Comparison of ENCODE assay signal across 12 cellular contexts in genomic region chr10:59674211-59674836, GRCh38. TPM values are rescaled to one million over a fixed set of nuclear protein-coding genes. Genes with fewer than 3 reads are reported as not detected.
DNase-seq lines count a peak whose midpoint lies in the region; ATAC-seq and TF ChIP-seq lines count a peak whose summit lies in the region.
"Had no signal": no experiment of that assay in that cellular context is flagged by ENCODE, and none has a peak within 500 bp of the region (broad histone marks: within the 10 kb centered on the region; RNA-seq: fewer than 3 reads in every experiment).

No MANE protein-coding gene starts in this region.

- H3K36me3 ChIP-seq in left lung: no peaks in the 10 kb centered on the region
- H3K36me3 ChIP-seq: stomach had no signal

- H3K9me3 Mint-ChIP-seq in activated T-helper 1 cell treated with anti-CD3 and anti-CD28 coated beads, Interleukin-12 subunit alpha, Interleukin-12 subunit beta, Interleukin-2, Interleukin-4 antibody, amounts not matched to agents 30 ng/mL and 10 ng/mL and 1 ng/mL, durations not matched to agents 14 hours and 24 hours and 36 hours: no peaks in the 10 kb centered on the region

- no peaks in the 10 kb centered on the region for H3K27me3 ChIP-seq in left lung
- H3K27me3 ChIP-seq: stomach had no signal

- no peaks in the 10 kb centered on the region for H3K9me3 ChIP-seq in left lung
- H3K9me3 ChIP-seq: stomach had no signal

- no peak overlapping the region for H3K4me3 Mint-ChIP-seq in activated T-helper 1 cell treated with anti-CD3 and anti-CD28 coated beads, Interleukin-12 subunit alpha, Interleukin-12 subunit beta, Interleukin-2, Interleukin-4 antibody, amounts not matched to agents 30 ng/mL and 10 ng/mL and 1 ng/mL, durations not matched to agents 14 hours and 24 hours and 36 hours

- peak; percentile 78 for ATAC-seq in left lung
- ATAC-seq in HG03571 (IDR thresholded peaks at IDR 0.05; ENCODE audit: unreplicated experiment): no peak
- ATAC-seq: K562, Panc1 had no signal

- in situ Hi-C loops in ACHN (cut with HindIII; ENCODE audit: low pct_ligation_motif_present, low pct_unique_long_range_greater_than_20kb, low sequenced_read_pairs): no loop called here
- in situ Hi-C loops in astrocyte of the spinal cord (cut with HindIII; ENCODE audit: low sequenced_read_pairs): no loop called here

- no peak overlapping the region for H3K27ac ChIP-seq in left lung
- no peak overlapping the region for H3K27ac ChIP-seq in coronary artery
- H3K27ac ChIP-seq: stomach had no signal

- TF ChIP-seq CTCF in astrocyte of the spinal cord (IDR thresholded peaks at IDR 0.05; ENCODE audit: low read depth, low read length) (no peak), left lung (IDR thresholded peaks at IDR 0.05) (no peak), coronary artery (IDR thresholded peaks at IDR 0.05) (no peak)

- H3K4me3 ChIP-seq in astrocyte of the spinal cord (ENCODE audit: low read depth, low read length): no peak overlapping the region
- no peak overlapping the region for H3K4me3 ChIP-seq in left lung
- no peak overlapping the region for H3K4me3 ChIP-seq in coronary artery
- H3K4me3 ChIP-seq: K562, stomach had no signal

- no peaks in the 10 kb centered on the region for H3K4me1 ChIP-seq in left lung
- H3K4me1 ChIP-seq: stomach had no signal

- no peak overlapping the region for H3K27ac Mint-ChIP-seq in activated T-helper 1 cell treated with anti-CD3 and anti-CD28 coated beads, Interleukin-12 subunit alpha, Interleukin-12 subunit beta, Interleukin-2, Interleukin-4 antibody, amounts not matched to agents 30 ng/mL and 10 ng/mL and 1 ng/mL, durations not matched to agents 14 hours and 24 hours and 36 hours

- H3K4me1 Mint-ChIP-seq in activated T-helper 1 cell treated with anti-CD3 and anti-CD28 coated beads, Interleukin-12 subunit alpha, Interleukin-12 subunit beta, Interleukin-2, Interleukin-4 antibody, amounts not matched to agents 30 ng/mL and 10 ng/mL and 1 ng/mL, durations not matched to agents 14 hours and 24 hours and 36 hours (ENCODE audit: low read depth): peaks cover 7% of the 10 kb centered on the region

- H3K27me3 Mint-ChIP-seq in activated T-helper 1 cell treated with anti-CD3 and anti-CD28 coated beads, Interleukin-12 subunit alpha, Interleukin-12 subunit beta, Interleukin-2, Interleukin-4 antibody, amounts not matched to agents 30 ng/mL and 10 ng/mL and 1 ng/mL, durations not matched to agents 14 hours and 24 hours and 36 hours (ENCODE audit: insufficient read depth): peaks cover 2% of the 10 kb centered on the region

- DNase-seq in ACHN (peak; percentile 19), HS-5 (ENCODE audit: low read depth) (peak; percentile 69), astrocyte of the spinal cord (ENCODE audit: low read depth, low spot score) (peak; percentile 59), left lung (no peak), coronary artery (ENCODE audit: low spot score) (no peak), NCI-H526 (lab: John Stamatoyannopoulos, UW) (no peak)
- DNase-seq in activated T-helper 1 cell treated with anti-CD3 and anti-CD28 coated beads, Interleukin-12 subunit alpha, Interleukin-12 subunit beta, Interleukin-2, Interleukin-4 antibody, amounts not matched to agents 30 ng/mL and 10 ng/mL and 1 ng/mL, durations not matched to agents 14 hours and 24 hours and 36 hours (ENCODE audit: low spot score): no peak
- DNase-seq: nucleus accumbens, stomach had no signal

- no peaks in the 10 kb centered on the region for H3K36me3 Mint-ChIP-seq in activated T-helper 1 cell treated with anti-CD3 and anti-CD28 coated beads, Interleukin-12 subunit alpha, Interleukin-12 subunit beta, Interleukin-2, Interleukin-4 antibody, amounts not matched to agents 30 ng/mL and 10 ng/mL and 1 ng/mL, durations not matched to agents 14 hours and 24 hours and 36 hours (ENCODE audit: low read depth)

- intact Hi-C loops in left lung (cut with DNase I): no loop called here
- intact Hi-C loops in activated T-helper 1 cell treated with anti-CD3 and anti-CD28 coated beads, Interleukin-12 subunit alpha, Interleukin-12 subunit beta, Interleukin-2, Interleukin-4 antibody, amounts not matched to agents 30 ng/mL and 10 ng/mL and 1 ng/mL, durations not matched to agents 14 hours and 24 hours and 36 hours (cut with micrococcal nuclease): no loop called here

RNA-seq across cellular contexts. Expression of gene SLC16A9, which starts 35.3 kb away (rescaled TPM):
- 1 to 10 TPM; 1.5 to 2.0 TPM for total RNA-seq in left lung
- total RNA-seq in activated T-helper 1 cell treated with anti-CD3 and anti-CD28 coated beads, Interleukin-12 subunit alpha, Interleukin-12 subunit beta, Interleukin-2, Interleukin-4 antibody, amounts not matched to agents 30 ng/mL and 10 ng/mL and 1 ng/mL, durations not matched to agents 14 hours and 24 hours and 36 hours: 4.2 and 5.4 TPM in 2 replicates

Comparison
In these comparisons a context has a peak if more than half of its experiments do, and no peak if none do; other contexts are left out.
1. DNase-seq: peak in ACHN (single experiment), HS-5 (single experiment) and astrocyte of the spinal cord (single experiment); none in left lung (0 of 2), coronary artery (single experiment), NCI-H526 (0 of 2) and activated T-helper 1 cell treated with anti-CD3 and anti-CD28 coated beads, Interleukin-12 subunit alpha, Interleukin-12 subunit beta, Interleukin-2, Interleukin-4 antibody, amounts not matched to agents 30 ng/mL and 10 ng/mL and 1 ng/mL, durations not matched to agents 14 hours and 24 hours and 36 hours (single experiment).